In genomic region chr3:194275231-194275671, GRCh38 we compare ENCODE assay signal across 8 cellular contexts.
A peak's percentile ranks its signal among the peaks of the same experiment; 100 is the strongest.
DNase-seq lines count a peak whose midpoint lies in the region; ATAC-seq and TF ChIP-seq lines count a peak whose summit lies in the region.
"Had no signal": no experiment of that assay in that cellular context is flagged by ENCODE, and none has a peak within 500 bp of the region (broad histone marks: within the 10 kb centered on the region; RNA-seq: fewer than 3 reads in every experiment).

No MANE protein-coding gene starts in this region.

- no peak for ATAC-seq in omental fat pad (ENCODE audit: low FRiP score)
- ATAC-seq in SK-N-SH treated with all-trans-retinoic acid at 6 μM for 48 hours = no peak; the same call in 2 of the 3 replicates
- ATAC-seq in GM18519 (IDR thresholded peaks at IDR 0.05; ENCODE audit: low FRiP score, unreplicated experiment) = no peak

- no peak for TF ChIP-seq CTCF in omental fat pad (IDR thresholded peaks at IDR 0.05)

- peak; percentile 44 for DNase-seq in Daoy (ENCODE audit: low read depth)
- DNase-seq in M059J (ENCODE audit: low read depth) = peak; percentile 61
- DNase-seq in cerebellar cortex (ENCODE audit: low spot score) = peak; percentile 35
- peak; percentile 21 for DNase-seq in omental fat pad (ENCODE audit: low spot score)
- DNase-seq in glomerular visceral epithelial cell (ENCODE audit: extremely low spot score) = no peak
- DNase-seq: GOT3 had no signal

TF ChIP-seq in SK-N-SH treated with all-trans-retinoic acid at 6 μM for 48 hours, 23 proteins besides CTCF, POLR2A, EP300 and RAD21:
- TF ChIP-seq ZC3H10 (CRISPR knock-in tag; IDR thresholded peaks at IDR 0.05) = no peak
- TF ChIP-seq PPARA (CRISPR knock-in tag; IDR thresholded peaks at IDR 0.05; ENCODE audit: borderline replicate concordance) = no peak
- no peak for TF ChIP-seq CSDC2 (CRISPR knock-in tag; IDR thresholded peaks at IDR 0.05)
- no peak for TF ChIP-seq SNAI2 (CRISPR knock-in tag; IDR thresholded peaks at IDR 0.05)
- TF ChIP-seq RARB (CRISPR knock-in tag; IDR thresholded peaks at IDR 0.05) = no peak
- no peak for TF ChIP-seq GLIS3 (CRISPR knock-in tag; IDR thresholded peaks at IDR 0.05)
- no peak for TF ChIP-seq ZFP30 (CRISPR knock-in tag; IDR thresholded peaks at IDR 0.05)
- TF ChIP-seq ZNF70 (CRISPR knock-in tag; IDR thresholded peaks at IDR 0.05) = no peak
- TF ChIP-seq ZFP3 (CRISPR knock-in tag; IDR thresholded peaks at IDR 0.05) = no peak
- TF ChIP-seq OSR1 (CRISPR knock-in tag; IDR thresholded peaks at IDR 0.05) = no peak
- TF ChIP-seq ZNF8 (CRISPR knock-in tag; IDR thresholded peaks at IDR 0.05) = no peak
- TF ChIP-seq CSRNP3 (CRISPR knock-in tag; IDR thresholded peaks at IDR 0.05) = no peak
- TF ChIP-seq BACH2 (CRISPR knock-in tag; IDR thresholded peaks at IDR 0.05; ENCODE audit: borderline replicate concordance) = no peak
- TF ChIP-seq TCF4 (CRISPR knock-in tag; IDR thresholded peaks at IDR 0.05; ENCODE audit: borderline replicate concordance) = no peak
- TF ChIP-seq CREB5 (CRISPR knock-in tag; IDR thresholded peaks at IDR 0.05; ENCODE audit: low read depth) = no peak
- no peak for TF ChIP-seq TOX (CRISPR knock-in tag; IDR thresholded peaks at IDR 0.05; ENCODE audit: borderline replicate concordance)
- TF ChIP-seq ZNF565 (CRISPR knock-in tag; conservative IDR thresholded peaks at IDR 0.05; ENCODE audit: low read depth) = no peak
- TF ChIP-seq TSHZ2 (CRISPR knock-in tag; IDR thresholded peaks at IDR 0.05) = no peak
- TF ChIP-seq ARNTL (CRISPR knock-in tag; IDR thresholded peaks at IDR 0.05; ENCODE audit: borderline replicate concordance, low read depth) = no peak
- TF ChIP-seq ESRRG (CRISPR knock-in tag; IDR thresholded peaks at IDR 0.05) = no peak
